ENCODE assay signal across 1 cellular context in genomic region chr19:41321600-41322270, GRCh38.
TF ChIP-seq lines count a peak whose summit lies in the region.

No MANE protein-coding gene starts in this region.

TF ChIP-seq in HEK293, 187 proteins besides CTCF, POLR2A, EP300 and RAD21 (continued from another document):
- peak; percentile 86 for TF ChIP-seq ZBTB21 (tag by site-specific recombination; IDR thresholded peaks at IDR 0.05)
- no peak for TF ChIP-seq ZNF335 (tag by site-specific recombination; conservative IDR thresholded peaks at IDR 0.05)
- TF ChIP-seq ATF2 (tag by site-specific recombination; IDR thresholded peaks at IDR 0.05; ENCODE audit: low read depth), result peak; percentile 55
- no peak for TF ChIP-seq ZNF416 (tag by site-specific recombination; IDR thresholded peaks at IDR 0.05)
- peak; percentile 60; the same call in 1 of the 2 replicates for TF ChIP-seq GLIS2 (tag by site-specific recombination; IDR thresholded peaks at IDR 0.05)
- peak; percentile 92 for TF ChIP-seq ZNF629 (tag by site-specific recombination; IDR thresholded peaks at IDR 0.05)
- TF ChIP-seq PATZ1 (tag by site-specific recombination; IDR thresholded peaks at IDR 0.05), result 0 out of 2 replicates have a peak, but pooled peaks have one; percentile 36
